Comparison of ENCODE assay signal across 8 cellular contexts in the genomic region with DNA sequence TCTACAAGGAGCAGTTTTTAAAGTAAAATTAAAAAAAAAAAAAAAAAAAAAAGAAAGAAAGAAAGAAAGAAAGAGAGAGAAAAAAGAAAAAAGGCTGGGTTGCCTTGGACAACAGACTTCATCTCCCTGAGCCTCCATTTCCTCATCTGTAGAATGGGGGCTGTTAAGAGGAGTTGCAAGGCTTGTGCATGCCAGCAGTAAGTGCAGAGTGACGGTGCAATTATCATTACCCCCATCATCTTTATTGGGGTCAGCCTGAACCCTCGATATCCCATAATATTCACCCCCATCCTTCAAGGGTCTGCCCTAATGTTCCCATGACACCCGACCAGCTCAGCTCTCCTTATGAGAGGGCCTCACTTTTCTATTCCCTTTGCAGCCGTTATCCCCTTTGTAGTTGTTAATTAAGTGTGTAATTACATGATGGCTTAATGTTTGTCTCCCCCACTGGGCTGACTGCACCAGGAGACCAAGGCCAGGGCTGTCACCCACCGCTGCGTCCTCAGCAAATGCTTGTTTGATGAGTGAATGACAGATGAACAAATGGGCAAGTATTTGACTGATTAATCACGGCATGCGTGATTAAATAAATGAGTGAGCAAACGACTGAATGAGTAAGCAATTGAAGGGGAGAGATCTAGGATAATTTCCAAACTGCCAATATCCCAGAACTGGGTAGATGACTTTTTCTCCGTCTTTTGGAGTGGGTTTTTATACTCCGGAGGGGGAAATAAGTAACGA. TPM values are rescaled to one million over a fixed set of nuclear protein-coding genes. Genes with fewer than 3 reads are reported as not detected.
A peak's percentile ranks its signal among the peaks of the same experiment; 100 is the strongest.
DNase-seq lines count a peak whose midpoint lies in the region; ATAC-seq and TF ChIP-seq lines count a peak whose summit lies in the region.

No MANE protein-coding gene starts in this region.

- H3K9ac ChIP-seq in duodenal mucosa (ENCODE audit: low read depth in 1 of 2, low read length in 2 of 2) (peak overlapping the region; percentile 63 to 86), neural cell (ENCODE audit: low read length) (peak overlapping the region; percentile 68)

- H4K20me1 ChIP-seq in neural cell (ENCODE audit: insufficient read depth): no peaks in the 10 kb centered on the region

- no peaks in the 10 kb centered on the region for H3K9me3 ChIP-seq in duodenal mucosa (ENCODE audit: control insufficient read depth in 1 of 2, low read length in 2 of 2)
- H3K9me3 ChIP-seq in neural cell (ENCODE audit: low read length): no peaks in the 10 kb centered on the region

- DNase-seq in RKO (ENCODE audit: low spot score) (peak; percentile 98), NCI-H2171 treated with DMSO at 0.1 percent for 48 hours (lab: John Stamatoyannopoulos, UW) (no peak), ureter (ENCODE audit: low spot score) (no peak)

- H2AFZ ChIP-seq in neural cell (ENCODE audit: low read depth, low read length): no peak overlapping the region

- H3K79me2 ChIP-seq in neural cell (replicated peaks; ENCODE audit: insufficient read depth, low read length): no peaks in the 10 kb centered on the region

- no peaks in the 10 kb centered on the region for H3F3A ChIP-seq in neural cell (ENCODE audit: insufficient read depth, low read length, poor library complexity, severe bottlenecking)

- peak; percentile 22 for TF ChIP-seq EP300 in neural cell (conservative IDR thresholded peaks at IDR 0.05; ENCODE audit: poor library complexity, severe bottlenecking)

- peak; percentile 10 for ATAC-seq in GM18909 (IDR thresholded peaks at IDR 0.05; ENCODE audit: poor library complexity, unreplicated experiment)
- ATAC-seq in GM19035 (IDR thresholded peaks at IDR 0.05; ENCODE audit: unreplicated experiment): no peak

- H3K36me3 ChIP-seq in duodenal mucosa (ENCODE audit: control insufficient read depth in 1 of 2, insufficient read depth in 2 of 2, low read length in 2 of 2): no peaks in the 10 kb centered on the region
- no peaks in the 10 kb centered on the region for H3K36me3 ChIP-seq in neural cell (ENCODE audit: insufficient read depth, low read length)

- TF ChIP-seq RAD21 in neural cell (conservative IDR thresholded peaks at IDR 0.05): no peak

- H3K4me3 ChIP-seq in duodenal mucosa (ENCODE audit: low read depth in 1 of 2, low read length in 2 of 2) (peak overlapping the region; percentile 68 to 77), neural cell (ENCODE audit: low read length) (peak overlapping the region; percentile 69)

- H3K9me2 ChIP-seq in neural cell (ENCODE audit: insufficient read depth, low read length): no peaks in the 10 kb centered on the region

- H3K27ac ChIP-seq in 22Rv1 (peak overlapping the region; percentile 89), duodenal mucosa (ENCODE audit: low read depth, low read length) (peak overlapping the region; percentile 82), neural cell (ENCODE audit: low read length) (peak overlapping the region; percentile 82)

- TF ChIP-seq CTCF in 22Rv1 (IDR thresholded peaks at IDR 0.05) (no peak), neural cell (IDR thresholded peaks at IDR 0.05; ENCODE audit: poor library complexity, severe bottlenecking) (no peak)

- H3K4me2 ChIP-seq in neural cell (ENCODE audit: low read length): peak overlapping the region; percentile 66

- peaks cover 0 to 5% of the 10 kb centered on the region in 2 donors for H3K27me3 ChIP-seq in duodenal mucosa (ENCODE audit: control insufficient read depth in 1 of 2, insufficient read depth in 2 of 2, low read length in 2 of 2)
- H3K27me3 ChIP-seq in neural cell (ENCODE audit: insufficient read depth, low read depth, low read length): peaks cover 7% of the 10 kb centered on the region

- peaks cover 6 to 12% of the 10 kb centered on the region in 2 donors for H3K4me1 ChIP-seq in duodenal mucosa (ENCODE audit: control insufficient read depth in 1 of 2, insufficient read depth in 2 of 2, low read length in 2 of 2)

TF ChIP-seq in neural cell, 6 proteins besides CTCF, POLR2A, EP300 and RAD21:
- no peak for TF ChIP-seq MXI1 (conservative IDR thresholded peaks at IDR 0.05; ENCODE audit: poor library complexity, severe bottlenecking)
- TF ChIP-seq POLR2AphosphoS5 (IDR thresholded peaks at IDR 0.05): no peak
- TF ChIP-seq TAF1 (IDR thresholded peaks at IDR 0.05; ENCODE audit: low read depth): no peak
- TF ChIP-seq, protein P1, sequence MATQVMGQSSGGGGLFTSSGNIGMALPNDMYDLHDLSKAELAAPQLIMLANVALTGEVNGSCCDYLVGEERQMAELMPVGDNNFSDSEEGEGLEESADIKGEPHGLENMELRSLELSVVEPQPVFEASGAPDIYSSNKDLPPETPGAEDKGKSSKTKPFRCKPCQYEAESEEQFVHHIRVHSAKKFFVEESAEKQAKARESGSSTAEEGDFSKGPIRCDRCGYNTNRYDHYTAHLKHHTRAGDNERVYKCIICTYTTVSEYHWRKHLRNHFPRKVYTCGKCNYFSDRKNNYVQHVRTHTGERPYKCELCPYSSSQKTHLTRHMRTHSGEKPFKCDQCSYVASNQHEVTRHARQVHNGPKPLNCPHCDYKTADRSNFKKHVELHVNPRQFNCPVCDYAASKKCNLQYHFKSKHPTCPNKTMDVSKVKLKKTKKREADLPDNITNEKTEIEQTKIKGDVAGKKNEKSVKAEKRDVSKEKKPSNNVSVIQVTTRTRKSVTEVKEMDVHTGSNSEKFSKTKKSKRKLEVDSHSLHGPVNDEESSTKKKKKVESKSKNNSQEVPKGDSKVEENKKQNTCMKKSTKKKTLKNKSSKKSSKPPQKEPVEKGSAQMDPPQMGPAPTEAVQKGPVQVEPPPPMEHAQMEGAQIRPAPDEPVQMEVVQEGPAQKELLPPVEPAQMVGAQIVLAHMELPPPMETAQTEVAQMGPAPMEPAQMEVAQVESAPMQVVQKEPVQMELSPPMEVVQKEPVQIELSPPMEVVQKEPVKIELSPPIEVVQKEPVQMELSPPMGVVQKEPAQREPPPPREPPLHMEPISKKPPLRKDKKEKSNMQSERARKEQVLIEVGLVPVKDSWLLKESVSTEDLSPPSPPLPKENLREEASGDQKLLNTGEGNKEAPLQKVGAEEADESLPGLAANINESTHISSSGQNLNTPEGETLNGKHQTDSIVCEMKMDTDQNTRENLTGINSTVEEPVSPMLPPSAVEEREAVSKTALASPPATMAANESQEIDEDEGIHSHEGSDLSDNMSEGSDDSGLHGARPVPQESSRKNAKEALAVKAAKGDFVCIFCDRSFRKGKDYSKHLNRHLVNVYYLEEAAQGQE (IDR thresholded peaks at IDR 0.05; ENCODE audit: borderline replicate concordance): no peak
- TF ChIP-seq EZH2 (IDR thresholded peaks at IDR 0.05; ENCODE audit: borderline replicate concordance, insufficient read depth, low read length, poor library complexity, severe bottlenecking): no peak
- TF ChIP-seq SMC3 (conservative IDR thresholded peaks at IDR 0.05; ENCODE audit: poor library complexity): no peak
TF ChIP-seq in neural cell: peak in this region for 0.

RNA-seq across cellular contexts. Expression of a gene that starts 10.1 kb away (rescaled TPM):
- 1.4 and 2.1 TPM in 2 replicates for polyA plus RNA-seq in neural cell
- 13.8 and 14.4 TPM in 2 replicates for polyA minus RNA-seq in neural cell
- 1.5 TPM for total RNA-seq in ureter

RNA-seq across cellular contexts. Expression of a gene that starts 19.0 kb away (rescaled TPM):
- 70.3 and 83.9 TPM in 2 replicates for polyA plus RNA-seq in neural cell
- 75.7 and 92.8 TPM in 2 replicates for polyA minus RNA-seq in neural cell
- total RNA-seq in ureter: 5.8 TPM

RNA-seq across cellular contexts. Expression of a gene that starts 20.4 kb away (rescaled TPM):
- 1.0 and 1.8 TPM in 2 replicates for polyA plus RNA-seq in neural cell
- not detected in 2 replicates for polyA minus RNA-seq in neural cell
- 1.4 TPM for total RNA-seq in ureter

RNA-seq across cellular contexts. Expression of a gene that starts 29.4 kb away (rescaled TPM):
- polyA plus RNA-seq in neural cell: 6.1 and 15.6 TPM in 2 replicates
- 5.8 and 10.5 TPM in 2 replicates for polyA minus RNA-seq in neural cell
- total RNA-seq in ureter: 90.1 TPM

RNA-seq across cellular contexts. Expression of a gene that starts 54.2 kb away (rescaled TPM):
- 69.2 and 80.8 TPM in 2 replicates for polyA plus RNA-seq in neural cell
- polyA minus RNA-seq in neural cell: 32.4 and 36.9 TPM in 2 replicates
- 78.3 TPM for total RNA-seq in ureter
